ENCODE assay signal across 18 cellular contexts in genomic region chr16:27363246-27363632, GRCh38. TPM values are rescaled to one million over a fixed set of nuclear protein-coding genes. Genes with fewer than 3 reads are reported as not detected.
DNase-seq lines count a peak whose midpoint lies in the region; ATAC-seq and TF ChIP-seq lines count a peak whose summit lies in the region.
"Had no signal": no experiment of that assay in that cellular context is flagged by ENCODE, and none has a peak within 500 bp of the region (broad histone marks: within the 10 kb centered on the region; RNA-seq: fewer than 3 reads in every experiment).

No MANE protein-coding gene starts in this region.

- POLR2A ChIA-PET in PC-3 (lab: Charles Lee; ENCODE audit: unreplicated experiment): no interaction called here

- no TSS peak for BruUV-seq in PC-3 (replicated peaks; lab: Mats Ljungman, UMichigan)

- no peaks in the 10 kb centered on the region for H3K9me2 ChIP-seq in PC-3 (replicated peaks; ENCODE audit: low read length)

- no peak overlapping the region for H2AFZ ChIP-seq in PC-3 (ENCODE audit: low read length)
- H2AFZ ChIP-seq: parathyroid adenoma had no signal

- TF ChIP-seq EP300 in sigmoid colon (IDR thresholded peaks at IDR 0.05): no peak

- no peak for TF ChIP-seq POLR2A in sigmoid colon (IDR thresholded peaks at IDR 0.05)

- H3F3A ChIP-seq in PC-3 (ENCODE audit: low read length, unreplicated experiment): no peaks in the 10 kb centered on the region

- H3K9me3 ChIP-seq in PC-3 (ENCODE audit: low read length) (no peaks in the 10 kb centered on the region), sigmoid colon (no peaks in the 10 kb centered on the region)
- H3K9me3 ChIP-seq: tibial artery had no signal

- peaks cover 75% of the 10 kb centered on the region for H3K36me3 Mint-ChIP-seq in T-helper 2 cell treated with Interferon-gamma antibody and Interleukin-4, amounts not matched to agents 5 μg/mL and 100 μg/mL, for 36 hours (ENCODE audit: low read depth)
- H3K36me3 Mint-ChIP-seq in effector memory CD8-positive, alpha-beta T cell (ENCODE audit: insufficient read depth): peaks cover 40% of the 10 kb centered on the region

- no peak overlapping the region for H3K4me3 ChIP-seq in PC-3 (ENCODE audit: low read length)
- no peak overlapping the region for H3K4me3 ChIP-seq in sigmoid colon
- H3K4me3 ChIP-seq: left ventricle myocardium inferior, tibial artery had no signal

- peak overlapping the region; percentile 98 for H3K27ac ChIP-seq in PC-3 (ENCODE audit: low read length)
- peak overlapping the region in 3 of 4 donors; percentile 27 to 68 (median 43) for H3K27ac ChIP-seq in sigmoid colon
- H3K27ac ChIP-seq: 22Rv1, C4-2B, foreskin keratinocyte, HL-60, left ventricle myocardium inferior, parathyroid adenoma had no signal

- peaks cover 26% of the 10 kb centered on the region for H3K4me1 ChIP-seq in PC-3 (ENCODE audit: insufficient read depth, low read length)
- peaks cover 0 to 25% (median 19%) of the 10 kb centered on the region in 4 donors for H3K4me1 ChIP-seq in sigmoid colon

- intact Hi-C loops in PC-3 (cut with micrococcal nuclease) (no loop called here), sigmoid colon (cut with DNase I) (no loop called here)

- ATAC-seq in PC-3 (no peak), HG02588 (IDR thresholded peaks at IDR 0.05; ENCODE audit: unreplicated experiment) (no peak), GM18861 (IDR thresholded peaks at IDR 0.05; ENCODE audit: unreplicated experiment) (no peak)
- no peak for ATAC-seq in effector memory CD8-positive, alpha-beta T cell (replicated peaks)
- ATAC-seq: foreskin keratinocyte, SK-N-SH treated with all-trans-retinoic acid at 6 μM for 48 hours had no signal

- no peaks in the 10 kb centered on the region for H3K9me3 Mint-ChIP-seq in T-helper 2 cell treated with Interferon-gamma antibody and Interleukin-4, amounts not matched to agents 5 μg/mL and 100 μg/mL, for 36 hours
- no peaks in the 10 kb centered on the region for H3K9me3 Mint-ChIP-seq in effector memory CD8-positive, alpha-beta T cell

- H3K36me3 ChIP-seq in PC-3 (ENCODE audit: low read depth, low read length): peaks cover 7% of the 10 kb centered on the region
- peaks cover 35 to 60% (median 47%) of the 10 kb centered on the region in 4 donors for H3K36me3 ChIP-seq in sigmoid colon

- WGBS in sigmoid colon, 2 donors: 89 to 94% methylated on average over 5 of the region's 5 CpGs

- no peak overlapping the region for H3K4me3 Mint-ChIP-seq in T-helper 2 cell treated with Interferon-gamma antibody and Interleukin-4, amounts not matched to agents 5 μg/mL and 100 μg/mL, for 36 hours
- H3K4me3 Mint-ChIP-seq in effector memory CD8-positive, alpha-beta T cell: no peak overlapping the region

- no peaks in the 10 kb centered on the region for H3K79me2 ChIP-seq in PC-3 (ENCODE audit: low read length)
- H3K79me2 ChIP-seq: parathyroid adenoma had no signal

- no peak for DNase-seq in T-helper 2 cell treated with Interferon-gamma antibody and Interleukin-4, amounts not matched to agents 5 μg/mL and 100 μg/mL, for 36 hours (ENCODE audit: low spot score)
- no peak for DNase-seq in T-helper 2 cell
- no peak for DNase-seq in PC-3
- no peak for DNase-seq in effector memory CD8-positive, alpha-beta T cell
- DNase-seq in sigmoid colon: no peak
- no peak for DNase-seq in NCI-H187 (lab: John Stamatoyannopoulos, UW)
- DNase-seq: left ventricle myocardium inferior; NCI-H748 treated with DMSO at 0.1 percent for 48 hours; stimulated activated CD4-positive, alpha-beta T cell treated with anti-CD3 and anti-CD28 coated beads, Interleukin-4, amount 100 ng/mL, for 4 hours had no signal

- no peak for TF ChIP-seq CTCF in PC-3 (conservative IDR thresholded peaks at IDR 0.05; ENCODE audit: low read depth, low read length)
- no peak for TF ChIP-seq CTCF in sigmoid colon (IDR thresholded peaks at IDR 0.05)

- no peaks in the 10 kb centered on the region for H3K27me3 Mint-ChIP-seq in T-helper 2 cell treated with Interferon-gamma antibody and Interleukin-4, amounts not matched to agents 5 μg/mL and 100 μg/mL, for 36 hours (ENCODE audit: low read depth)
- no peaks in the 10 kb centered on the region for H3K27me3 Mint-ChIP-seq in effector memory CD8-positive, alpha-beta T cell

- no peak overlapping the region for H3K4me2 ChIP-seq in PC-3 (ENCODE audit: low read length)

- CTCF ChIA-PET in PC-3 (lab: Charles Lee): no interaction called here

- H3K27ac Mint-ChIP-seq in T-helper 2 cell treated with Interferon-gamma antibody and Interleukin-4, amounts not matched to agents 5 μg/mL and 100 μg/mL, for 36 hours: peak overlapping the region; percentile 66
- H3K27ac Mint-ChIP-seq in effector memory CD8-positive, alpha-beta T cell: peak overlapping the region; percentile 62 to 84

- H3K4me1 Mint-ChIP-seq in T-helper 2 cell treated with Interferon-gamma antibody and Interleukin-4, amounts not matched to agents 5 μg/mL and 100 μg/mL, for 36 hours (ENCODE audit: low read depth): peaks cover 52% of the 10 kb centered on the region
- peaks cover 12 to 22% of the 10 kb centered on the region in 2 donors for H3K4me1 Mint-ChIP-seq in effector memory CD8-positive, alpha-beta T cell (ENCODE audit: low read depth in 2 of 2)

- no peaks in the 10 kb centered on the region for H4K20me1 ChIP-seq in PC-3 (ENCODE audit: low read length)

- H3K27me3 ChIP-seq in PC-3 (ENCODE audit: low read length) (no peaks in the 10 kb centered on the region), sigmoid colon (no peaks in the 10 kb centered on the region)
- H3K27me3 ChIP-seq: foreskin keratinocyte, tibial artery had no signal

- no peak overlapping the region for H3K9ac ChIP-seq in PC-3 (ENCODE audit: low read length)
- H3K9ac ChIP-seq: parathyroid adenoma had no signal

RNA-seq across cellular contexts. Expression of gene IL21R, which starts 38.7 kb away (rescaled TPM):
- total RNA-seq in PC-3 (2014; rRNA removed): 0.55 TPM in 1 of 2 replicates, not detected in the other
- total RNA-seq in sigmoid colon: under 1 TPM in 2 of 4 donors, not detected in 2; 0.27 to 0.28 TPM
- polyA plus RNA-seq in sigmoid colon: 1 to 10 TPM in 1 of 3 donors, under 1 TPM in 2; under 0.01 to 7.9 (median 0.23) TPM

RNA-seq across cellular contexts. Expression of gene IL4R, which starts 49.5 kb away (rescaled TPM):
- total RNA-seq in PC-3 (2014; rRNA removed): 25.1 and 32.1 TPM in 2 replicates
- 100 to 1,000 TPM in 2 of 4 donors, 10 to 100 TPM in 2; 54.6 to 177 (median 102) TPM for total RNA-seq in sigmoid colon
- 100 to 1,000 TPM in 1 of 3 donors, 10 to 100 TPM in 2; 16.9 to 105 (median 19.8) TPM for polyA plus RNA-seq in sigmoid colon
